Comparison of ENCODE assay signal across 10 cellular contexts in the genomic region with DNA sequence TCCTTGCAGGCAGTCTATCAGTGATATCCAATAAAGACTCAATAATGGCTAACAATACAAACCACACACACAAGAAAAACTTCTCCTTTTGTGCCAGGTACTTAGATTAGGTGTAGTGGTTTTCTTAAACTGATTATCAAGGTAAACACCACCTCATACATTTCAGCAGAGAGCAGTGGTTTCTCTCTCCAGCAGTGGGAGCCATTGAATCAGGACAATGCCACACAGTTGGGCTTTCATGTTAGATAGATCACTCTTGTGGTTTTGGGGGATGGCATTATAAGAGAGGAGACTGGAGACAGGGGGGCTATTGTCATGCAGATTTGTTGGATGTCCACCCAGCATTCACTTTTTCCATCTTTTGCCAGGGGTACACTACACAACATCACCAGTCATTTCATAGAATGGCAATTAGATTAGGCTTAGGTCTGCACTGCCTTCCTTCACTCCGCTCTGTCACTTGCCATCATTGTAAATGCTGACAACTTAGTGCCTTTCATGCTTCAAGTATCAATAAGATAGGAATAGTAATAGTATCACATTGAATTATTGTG. TPM values are rescaled to one million over a fixed set of nuclear protein-coding genes. Genes with fewer than 3 reads are reported as not detected.
DNase-seq lines count a peak whose midpoint lies in the region; ATAC-seq and TF ChIP-seq lines count a peak whose summit lies in the region.
"Had no signal": no experiment of that assay in that cellular context is flagged by ENCODE, and none has a peak within 500 bp of the region (broad histone marks: within the 10 kb centered on the region; RNA-seq: fewer than 3 reads in every experiment).

No MANE protein-coding gene starts in this region.

- H3K9me3 ChIP-seq in cardiac muscle cell (ENCODE audit: low read depth) (no peaks in the 10 kb centered on the region), HUES48 (ENCODE audit: control insufficient read depth, insufficient read depth, low read length) (no peaks in the 10 kb centered on the region)

- H3K9me3 Mint-ChIP-seq in type B pancreatic cell: peaks cover 4% of the 10 kb centered on the region
- H3K9me3 Mint-ChIP-seq in stimulated activated memory B cell treated with anti-CD40 and anti-IgM and Interleukin-4, amounts not matched to agents 10 μg/mL and 1 μg/mL and 100 μg/mL, for 72 hours: no peaks in the 10 kb centered on the region
- H3K9me3 Mint-ChIP-seq: activated T-helper 2 cell treated with anti-CD3 and anti-CD28 coated beads, Interferon-gamma antibody, Interleukin-2, Interleukin-4, amounts not matched to agents 10 μg/mL and 5 μg/mL and 100 μg/mL, durations not matched to agents 14 hours and 24 hours and 36 hours had no signal

- no peak for ATAC-seq in left cardiac atrium
- no peak for ATAC-seq in stimulated activated memory B cell treated with anti-CD40 and anti-IgM and Interleukin-4, amounts not matched to agents 10 μg/mL and 1 μg/mL and 100 μg/mL, for 72 hours

- no peak overlapping the region for H3K9ac ChIP-seq in HUES48 (ENCODE audit: low read depth, low read length)

- TF ChIP-seq CTCF in cardiac muscle cell (IDR thresholded peaks at IDR 0.05; ENCODE audit: low read depth, low read length) (peak; percentile 45), choroid plexus epithelial cell (conservative IDR thresholded peaks at IDR 0.05; ENCODE audit: low read depth, low read length) (peak; percentile 92), type B pancreatic cell (conservative IDR thresholded peaks at IDR 0.05) (peak; percentile 47)

- no peak overlapping the region for H3K27ac Mint-ChIP-seq in type B pancreatic cell
- H3K27ac Mint-ChIP-seq in stimulated activated memory B cell treated with anti-CD40 and anti-IgM and Interleukin-4, amounts not matched to agents 10 μg/mL and 1 μg/mL and 100 μg/mL, for 72 hours: no peak overlapping the region
- H3K27ac Mint-ChIP-seq: activated T-helper 2 cell treated with anti-CD3 and anti-CD28 coated beads, Interferon-gamma antibody, Interleukin-2, Interleukin-4, amounts not matched to agents 10 μg/mL and 5 μg/mL and 100 μg/mL, durations not matched to agents 14 hours and 24 hours and 36 hours had no signal

- H3K4me3 ChIP-seq in cardiac muscle cell (no peak overlapping the region), HUES48 (ENCODE audit: low read depth, low read length) (no peak overlapping the region), choroid plexus epithelial cell (ENCODE audit: low read depth, low read length) (no peak overlapping the region)

- no peaks in the 10 kb centered on the region for H3K4me1 ChIP-seq in cardiac muscle cell (ENCODE audit: low read depth)
- peaks cover 13% of the 10 kb centered on the region for H3K4me1 ChIP-seq in HUES48 (ENCODE audit: control insufficient read depth, insufficient read depth, low read length)

- H3K36me3 Mint-ChIP-seq in type B pancreatic cell: no peaks in the 10 kb centered on the region
- H3K36me3 Mint-ChIP-seq in stimulated activated memory B cell treated with anti-CD40 and anti-IgM and Interleukin-4, amounts not matched to agents 10 μg/mL and 1 μg/mL and 100 μg/mL, for 72 hours: no peaks in the 10 kb centered on the region

- H3K4me1 Mint-ChIP-seq in type B pancreatic cell (ENCODE audit: unreplicated experiment): no peaks in the 10 kb centered on the region
- no peaks in the 10 kb centered on the region for H3K4me1 Mint-ChIP-seq in stimulated activated memory B cell treated with anti-CD40 and anti-IgM and Interleukin-4, amounts not matched to agents 10 μg/mL and 1 μg/mL and 100 μg/mL, for 72 hours

- DNase-seq in cardiac muscle cell (ENCODE audit: low read depth in 1 of 2, low spot score in 1 of 2) (no peak), left cardiac atrium (no peak), choroid plexus epithelial cell (ENCODE audit: low read depth) (peak; percentile 66), type B pancreatic cell (ENCODE audit: extremely low spot score, unreplicated experiment) (no peak), NCI-H2029 treated with DMSO at 0.1 percent for 48 hours (lab: John Stamatoyannopoulos, UW) (no peak), NOMO-1 (lab: John Stamatoyannopoulos, UW; ENCODE audit: unreplicated experiment in 2 of 2) (no peak)
- DNase-seq: retina had no signal

- no peaks in the 10 kb centered on the region for H3K36me3 ChIP-seq in cardiac muscle cell
- no peaks in the 10 kb centered on the region for H3K36me3 ChIP-seq in HUES48 (ENCODE audit: control insufficient read depth, insufficient read depth, low read length)

- H3K27me3 ChIP-seq in cardiac muscle cell (no peaks in the 10 kb centered on the region), HUES48 (ENCODE audit: control insufficient read depth, insufficient read depth, low read length) (no peaks in the 10 kb centered on the region)

- H3K4me3 Mint-ChIP-seq in type B pancreatic cell: no peak overlapping the region
- no peak overlapping the region for H3K4me3 Mint-ChIP-seq in stimulated activated memory B cell treated with anti-CD40 and anti-IgM and Interleukin-4, amounts not matched to agents 10 μg/mL and 1 μg/mL and 100 μg/mL, for 72 hours

- H3K27me3 Mint-ChIP-seq in type B pancreatic cell: peaks cover 13% of the 10 kb centered on the region
- H3K27me3 Mint-ChIP-seq in stimulated activated memory B cell treated with anti-CD40 and anti-IgM and Interleukin-4, amounts not matched to agents 10 μg/mL and 1 μg/mL and 100 μg/mL, for 72 hours: peaks cover 8% of the 10 kb centered on the region

- intact Hi-C loops in left cardiac atrium (cut with DNase I): loop anchor here in 1 of 2 donors (5.0 kb wide), 1 partner anchor 169 kb away; no protein-coding TSS in a partner anchor

- H3K27ac ChIP-seq in cardiac muscle cell (no peak overlapping the region), HUES48 (ENCODE audit: low read depth, low read length) (peak overlapping the region; percentile 6)

RNA-seq across cellular contexts. Expression of a gene that starts 13.6 kb away (rescaled TPM):
- total RNA-seq in cardiac muscle cell: 18.5 and 40.4 TPM in 2 replicates
- 4.1 and 11.5 TPM in 2 replicates for polyA plus RNA-seq in cardiac muscle cell
- total RNA-seq in left cardiac atrium: 10 to 100 TPM; 13.7 to 15.1 TPM
- total RNA-seq in type B pancreatic cell (ENCODE audit: low replicate concordance): 16.0 and 25.9 TPM in 2 replicates

RNA-seq across cellular contexts. Expression of a gene that starts 22.6 kb away (rescaled TPM):
- total RNA-seq in cardiac muscle cell (3.6 and 6.3 TPM in 2 replicates), left cardiac atrium (10 to 100 TPM; 35.6 to 38.1 TPM), type B pancreatic cell (ENCODE audit: low replicate concordance) (32.0 and 34.9 TPM in 2 replicates)
- polyA plus RNA-seq in cardiac muscle cell: 12.9 and 17.8 TPM in 2 replicates
